Comparison of ENCODE assay signal across 21 cellular contexts in genomic region chr4:184463158-184463557, GRCh38.
"Had no signal": no experiment of that assay in that cellular context is flagged by ENCODE, and none has a peak within 500 bp of the region (broad histone marks: within the 10 kb centered on the region; RNA-seq: fewer than 3 reads in every experiment).

No MANE protein-coding gene starts in this region.

- H3K4me3 Mint-ChIP-seq: activated CD4-positive, alpha-beta T cell treated with anti-CD3 and anti-CD28 coated beads, Interleukin-2, amount 10 ng/mL, durations not matched to agents 24 days and 14 days; dendritic cell treated with granulocyte-macrophage colony-stimulating factor and Interleukin-4, amounts not matched to agents 40 ng/mL and 50 ng/mL, for 4 days; mesothelial cell of epicardium; nephron progenitor cell had no signal

- H3K27ac Mint-ChIP-seq: activated CD4-positive, alpha-beta T cell treated with anti-CD3 and anti-CD28 coated beads, Interleukin-2, amount 10 ng/mL, durations not matched to agents 24 days and 14 days; dendritic cell treated with granulocyte-macrophage colony-stimulating factor and Interleukin-4, amounts not matched to agents 40 ng/mL and 50 ng/mL, for 4 days; mesothelial cell of epicardium; nephron progenitor cell had no signal

- H3K4me3 ChIP-seq: esophagus squamous epithelium, lung, spleen, suprapubic skin, vagina had no signal

- H3K27me3 ChIP-seq: esophagus squamous epithelium, spleen, suprapubic skin, vagina had no signal

- H3K9me3 Mint-ChIP-seq: activated CD4-positive, alpha-beta T cell treated with anti-CD3 and anti-CD28 coated beads, Interleukin-2, amount 10 ng/mL, durations not matched to agents 24 days and 14 days; dendritic cell treated with granulocyte-macrophage colony-stimulating factor and Interleukin-4, amounts not matched to agents 40 ng/mL and 50 ng/mL, for 4 days; mesothelial cell of epicardium; nephron progenitor cell had no signal

- H3K27me3 Mint-ChIP-seq: activated CD4-positive, alpha-beta T cell treated with anti-CD3 and anti-CD28 coated beads, Interleukin-2, amount 10 ng/mL, durations not matched to agents 24 days and 14 days; dendritic cell treated with granulocyte-macrophage colony-stimulating factor and Interleukin-4, amounts not matched to agents 40 ng/mL and 50 ng/mL, for 4 days had no signal

- H3K36me3 ChIP-seq: suprapubic skin, vagina had no signal

- FAIRE-seq: endothelial cell of umbilical vein had no signal

- DNase-seq: activated CD4-positive, alpha-beta T cell treated with anti-CD3 and anti-CD28 coated beads, Interleukin-2, amount 10 ng/mL, durations not matched to agents 24 days and 14 days; activated CD8-positive, alpha-beta memory T cell treated with anti-CD3 and anti-CD28 coated beads, Interleukin-2, amount 50 U/mL, for 4 hours; activated effector memory CD4-positive, alpha-beta T cell treated with Interleukin-2 at 50 U/mL for 16 hours; activated naive CD4-positive, alpha-beta T cell treated with anti-CD3 and anti-CD28 coated beads, Interleukin-2, amount 50 U/mL, for 16 hours; activated T-cell treated with anti-CD3 and anti-CD28 coated beads, Interleukin-2, amount 50 U/mL, for 48 hours; effector memory CD4-positive, alpha-beta T cell; esophagus squamous epithelium; nephron progenitor cell; occipital lobe; posterior cingulate gyrus; spleen; stimulated activated CD8-positive, alpha-beta memory T cell treated with anti-CD3 and anti-CD28 coated beads, Interleukin-4, amount 100 ng/mL, for 48 hours; stimulated activated naive CD4-positive, alpha-beta T cell treated with Interleukin-2 at 50 U/mL for 16 hours; SW 1271; trophoblast cell had no signal

- H3K9me3 ChIP-seq: esophagus squamous epithelium, spleen, suprapubic skin, vagina had no signal

- H3K27ac ChIP-seq: esophagus squamous epithelium, suprapubic skin, vagina had no signal
